Comparison of ENCODE assay signal across 22 cellular contexts in genomic region chrX:130700629-130701028, GRCh38.
DNase-seq lines count a peak whose midpoint lies in the region; ATAC-seq, FAIRE-seq and TF ChIP-seq lines count a peak whose summit lies in the region.
"Had no signal": no experiment of that assay in that cellular context is flagged by ENCODE, and none has a peak within 500 bp of the region (broad histone marks: within the 10 kb centered on the region; RNA-seq: fewer than 3 reads in every experiment).

No MANE protein-coding gene starts in this region.

- CTCF ChIA-PET in GM12878 (lab: Yijun Ruan, JAX) = no interaction called here

- H3K27me3 ChIP-seq in SJCRH30 (no peaks in the 10 kb centered on the region), GM12878 (replicated peaks in 1 of 2; ENCODE audit: control insufficient read depth in 2 of 2, insufficient read depth in 2 of 2, low read length in 1 of 2) (no peaks in the 10 kb centered on the region)
- H3K27me3 ChIP-seq: BE2C had no signal

- ATAC-seq in GM12878 = no peak
- no peak for ATAC-seq in Right ventricle myocardium inferior

- FAIRE-seq in GM12878 (lab: Jason Lieb, UNC) = peak; percentile 18
- FAIRE-seq: GM12891, GM19239 had no signal

- DNase-seq in SJCRH30 = no peak
- no peak for DNase-seq in GM12878 (ENCODE audit: low read depth, low spot score)
- DNase-seq in NCI-H1417 (lab: John Stamatoyannopoulos, UW) = no peak
- no peak for DNase-seq in central memory CD4-positive, alpha-beta T cell
- DNase-seq in Right ventricle myocardium inferior (ENCODE audit: missing footprints) = no peak
- DNase-seq: 8988T; BE2C; C1 segment of cervical spinal cord; CD4-positive, alpha-beta memory T cell; CD4-positive, CD25-positive, alpha-beta regulatory T cell; CD8-positive, alpha-beta memory T cell; COR-L47; DMS 273 treated with DMSO at 0.1 percent for 48 hours; DMS153; DMS53; DMS79; DND-41; EL; GDM1 had no signal

- H3K4me3 ChIP-seq in SJCRH30 (no peak overlapping the region), GM12878 (no peak overlapping the region)
- H3K4me3 ChIP-seq: BLaER1 had no signal

- in situ Hi-C loops in GM12878 (cut with MboI) = no loop called here

- H3K36me3 ChIP-seq in SJCRH30 = no peaks in the 10 kb centered on the region
- no peaks in the 10 kb centered on the region for H3K36me3 ChIP-seq in GM12878 (ENCODE audit: control insufficient read depth in 2 of 2, insufficient read depth in 2 of 2, low read length in 1 of 2)
- H3K36me3 ChIP-seq: BE2C, BLaER1 had no signal

- no peak overlapping the region for H3K9ac ChIP-seq in GM12878 (ENCODE audit: control insufficient read depth, insufficient read depth, low read length)
- H3K9ac ChIP-seq: BLaER1 had no signal

- no peak for TF ChIP-seq POLR2A in GM12878 (IDR thresholded peaks at IDR 0.05; ENCODE audit: low read depth, low read length)

- no peak overlapping the region for H3K4me2 ChIP-seq in GM12878 (ENCODE audit: control insufficient read depth, insufficient read depth)
- H3K4me2 ChIP-seq: BLaER1 had no signal

- no peak overlapping the region for H2AFZ ChIP-seq in GM12878 (ENCODE audit: control insufficient read depth, low read depth, low read length)

- peak overlapping the region; percentile 98 for H3K27ac ChIP-seq in SJCRH30
- H3K27ac ChIP-seq in GM12878 (ENCODE audit: control insufficient read depth, insufficient read depth) = no peak overlapping the region
- H3K27ac ChIP-seq: BLaER1 had no signal

- H3K4me1 ChIP-seq in SJCRH30 = peaks cover 26% of the 10 kb centered on the region
- H3K4me1 ChIP-seq in GM12878 (ENCODE audit: control insufficient read depth, insufficient read depth, low read length) = no peaks in the 10 kb centered on the region
- H3K4me1 ChIP-seq: BE2C had no signal

- no TSS peak for BruUV-seq in GM12878 (replicated peaks; lab: Mats Ljungman, UMichigan)

- H4K20me1 ChIP-seq in GM12878 (ENCODE audit: control insufficient read depth, insufficient read depth) = no peaks in the 10 kb centered on the region

- H3K9me3 ChIP-seq in SJCRH30 (replicated peaks) (no peaks in the 10 kb centered on the region), GM12878 (replicated peaks; ENCODE audit: control insufficient read depth, insufficient read depth, low read length) (no peaks in the 10 kb centered on the region)
- H3K9me3 ChIP-seq: BE2C, BLaER1 had no signal

- RAD21 ChIA-PET in GM12878 (lab: Charles Lee; ENCODE audit: unreplicated experiment) = no interaction called here

- no peak for TF ChIP-seq CTCF in GM12878 (IDR thresholded peaks at IDR 0.05 in 2 of 3, conservative IDR thresholded peaks at IDR 0.05 in 1 of 3; ENCODE audit: control insufficient read depth in 2 of 3, extremely low read depth in 1 of 3, insufficient read depth in 1 of 3, low read depth in 3 of 3, low read length in 3 of 3)

- POLR2A ChIA-PET in GM12878 (lab: Charles Lee) = no interaction called here

- no peak for TF ChIP-seq RAD21 in GM12878 (IDR thresholded peaks at IDR 0.05; ENCODE audit: insufficient read depth, low read depth, low read length)

- SMC1A ChIA-PET in GM12878 (lab: Charles Lee; ENCODE audit: uncharacterized antibody, unreplicated experiment) = no interaction called here

- no peaks in the 10 kb centered on the region for H3K79me2 ChIP-seq in GM12878 (ENCODE audit: control insufficient read depth, insufficient read depth, low read length)

- no peak for TF ChIP-seq EP300 in GM12878 (IDR thresholded peaks at IDR 0.05; ENCODE audit: borderline replicate concordance in 1 of 2, control insufficient read depth in 1 of 2, low read depth in 2 of 2, low read length in 2 of 2)

- intact Hi-C loops in GM12878 (cut with micrococcal nuclease; ENCODE audit: unreplicated experiment) (no loop called here), Right ventricle myocardium inferior (cut with DNase I) (no loop called here)

TF ChIP-seq in GM12878, 131 proteins besides CTCF, POLR2A, EP300 and RAD21:
- no peak for TF ChIP-seq ZNF24 (IDR thresholded peaks at IDR 0.05)
- no peak for TF ChIP-seq E2F4 (IDR thresholded peaks at IDR 0.05; ENCODE audit: low read depth, low read length)
- TF ChIP-seq ZBED1 (IDR thresholded peaks at IDR 0.05; ENCODE audit: borderline replicate concordance) = no peak
- no peak for TF ChIP-seq RELB (IDR thresholded peaks at IDR 0.05; ENCODE audit: low read depth)
- no peak for TF ChIP-seq TBL1XR1 (IDR thresholded peaks at IDR 0.05; ENCODE audit: low read depth, low read length)
- no peak for TF ChIP-seq ESRRA (IDR thresholded peaks at IDR 0.05; ENCODE audit: low read length)
- TF ChIP-seq TAF1 (IDR thresholded peaks at IDR 0.05; ENCODE audit: borderline replicate concordance, low read depth, low read length) = no peak
- no peak for TF ChIP-seq FOXK2 (IDR thresholded peaks at IDR 0.05)
- no peak for TF ChIP-seq NFIC (IDR thresholded peaks at IDR 0.05; ENCODE audit: low read depth, low read length)
- no peak for TF ChIP-seq ELK1 (IDR thresholded peaks at IDR 0.05; ENCODE audit: low read depth, low read length)
- TF ChIP-seq SUZ12 (IDR thresholded peaks at IDR 0.05; ENCODE audit: unreplicated experiment) = no peak
- TF ChIP-seq BACH1 (IDR thresholded peaks at IDR 0.05; ENCODE audit: borderline replicate concordance) = no peak
- no peak for TF ChIP-seq HCFC1 (IDR thresholded peaks at IDR 0.05; ENCODE audit: low read length)
- no peak for TF ChIP-seq BCL3 (IDR thresholded peaks at IDR 0.05; ENCODE audit: borderline replicate concordance, insufficient read depth, low read depth, low read length, poor library complexity, severe bottlenecking)
- no peak for TF ChIP-seq MAX (IDR thresholded peaks at IDR 0.05; ENCODE audit: low read depth, low read length)
- no peak for TF ChIP-seq RCOR1 (conservative IDR thresholded peaks at IDR 0.05; ENCODE audit: low read depth, low read length)
- TF ChIP-seq NRF1 (conservative IDR thresholded peaks at IDR 0.05; ENCODE audit: low read depth, low read length) = no peak
- TF ChIP-seq RUNX3 (IDR thresholded peaks at IDR 0.05; ENCODE audit: low read length) = no peak
